In the genomic region with DNA sequence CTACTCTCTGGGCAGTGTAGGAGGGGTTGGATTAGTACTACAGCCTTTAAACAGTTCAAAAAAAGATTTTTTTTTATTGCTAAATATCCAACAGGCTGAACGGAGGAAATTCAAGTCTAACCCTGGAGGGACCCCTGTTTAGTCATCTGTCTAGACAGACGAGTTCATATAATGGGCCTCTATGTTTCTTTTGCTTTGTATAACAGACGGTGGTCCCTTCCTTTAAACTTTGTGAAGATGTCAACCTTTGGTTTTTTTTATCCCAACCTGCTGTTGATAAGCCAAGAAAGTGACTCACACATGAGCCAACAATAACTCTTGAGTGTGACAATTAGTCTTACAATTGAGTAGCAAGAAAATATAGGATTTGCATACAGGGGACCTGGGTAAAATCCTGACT, we compare ENCODE assay signal across 14 cellular contexts. TPM values are rescaled to one million over a fixed set of nuclear protein-coding genes. Genes with fewer than 3 reads are reported as not detected.
A peak's percentile ranks its signal among the peaks of the same experiment; 100 is the strongest.
DNase-seq lines count a peak whose midpoint lies in the region; ATAC-seq and TF ChIP-seq lines count a peak whose summit lies in the region.
"Had no signal": no experiment of that assay in that cellular context is flagged by ENCODE, and none has a peak within 500 bp of the region (broad histone marks: within the 10 kb centered on the region; RNA-seq: fewer than 3 reads in every experiment).

No MANE protein-coding gene starts in this region.

- no peaks in the 10 kb centered on the region for H3K9me3 ChIP-seq in GM23248 (ENCODE audit: low read depth)
- H3K9me3 ChIP-seq in SK-N-MC (ENCODE audit: low read depth, low read length) = no peaks in the 10 kb centered on the region
- H3K9me3 ChIP-seq: adrenal gland, testis had no signal

- H3K9ac ChIP-seq in GM23248 (no peak overlapping the region), SK-N-MC (ENCODE audit: insufficient read length) (peak overlapping the region; percentile 41)
- H3K9ac ChIP-seq: parathyroid adenoma had no signal

- H3F3A ChIP-seq in GM23248 (ENCODE audit: insufficient read depth) = peaks cover 36% of the 10 kb centered on the region

- peak; percentile 27 for DNase-seq in GM23248
- no peak for DNase-seq in SK-N-MC (ENCODE audit: low read depth, low spot score)
- peak in 1 of 2 donors; percentile 34 for DNase-seq in foreskin keratinocyte
- DNase-seq in retinal pigment epithelial cell (ENCODE audit: low read depth) = peak; percentile 77
- no peak for DNase-seq in NCI-H748 treated with DMSO at 0.1 percent for 48 hours (lab: John Stamatoyannopoulos, UW)
- no peak for DNase-seq in epidermal melanocyte (ENCODE audit: insufficient read length, low spot score)
- DNase-seq: adrenal gland; CD8-positive, alpha-beta T cell; kidney; testis had no signal

- H3K27me3 ChIP-seq in GM23248 (replicated peaks; ENCODE audit: insufficient read depth) = no peaks in the 10 kb centered on the region
- no peaks in the 10 kb centered on the region for H3K27me3 ChIP-seq in foreskin keratinocyte
- H3K27me3 ChIP-seq: adrenal gland, testis had no signal

- no peaks in the 10 kb centered on the region for H4K20me1 ChIP-seq in GM23248 (ENCODE audit: insufficient read depth)

- H3K4me3 ChIP-seq in GM23248 = no peak overlapping the region
- H3K4me3 ChIP-seq in SK-N-MC = peak overlapping the region; percentile 65
- H3K4me3 ChIP-seq in retinal pigment epithelial cell (ENCODE audit: low read length) = no peak overlapping the region
- H3K4me3 ChIP-seq: adrenal gland, GM12878, testis had no signal

- in situ Hi-C loops in GM23248 (cut with MboI) = no loop called here

- H3K79me2 ChIP-seq in GM23248 (ENCODE audit: insufficient read depth) = no peaks in the 10 kb centered on the region
- H3K79me2 ChIP-seq: parathyroid adenoma had no signal

- no peak overlapping the region for H2AFZ ChIP-seq in GM23248
- H2AFZ ChIP-seq: parathyroid adenoma had no signal

- no peak for TF ChIP-seq CTCF in foreskin keratinocyte (conservative IDR thresholded peaks at IDR 0.05)
- TF ChIP-seq CTCF in retinal pigment epithelial cell (conservative IDR thresholded peaks at IDR 0.05; ENCODE audit: low read depth, low read length) = no peak

- 81 to 84% methylated on average over 3 of the region's 3 CpGs for WGBS in GM23248 (ENCODE audit: low coverage in 1 of 2, low lambda C conversion rate in 2 of 2, missing lambda C conversion rate in 2 of 2), 2 experiments

- H3K4me2 ChIP-seq in GM23248 (ENCODE audit: unreplicated experiment) = no peak overlapping the region

- no peaks in the 10 kb centered on the region for H3K9me2 ChIP-seq in GM23248 (ENCODE audit: insufficient read depth)

- peak; percentile 13 for ATAC-seq in foreskin keratinocyte
- ATAC-seq in GM21576 (IDR thresholded peaks at IDR 0.05; ENCODE audit: unreplicated experiment) = no peak
- no peak for ATAC-seq in HG03571 (IDR thresholded peaks at IDR 0.05; ENCODE audit: unreplicated experiment)
- ATAC-seq: CD8-positive, alpha-beta T cell; GM12878 had no signal

- H3K36me3 ChIP-seq in GM23248 (ENCODE audit: low read depth) (no peaks in the 10 kb centered on the region), SK-N-MC (ENCODE audit: insufficient read depth, low read length) (no peaks in the 10 kb centered on the region)
- H3K36me3 ChIP-seq: adrenal gland had no signal

- H3K4me1 ChIP-seq in GM23248 (ENCODE audit: insufficient read depth) (peaks cover 52% of the 10 kb centered on the region), foreskin keratinocyte (peaks cover 57% of the 10 kb centered on the region)
- H3K4me1 ChIP-seq: parathyroid adenoma had no signal

- H3K27ac ChIP-seq in GM23248 = no peak overlapping the region
- peak overlapping the region; percentile 92 for H3K27ac ChIP-seq in SK-N-MC
- H3K27ac ChIP-seq in foreskin keratinocyte = no peak overlapping the region
- H3K27ac ChIP-seq: adrenal gland, parathyroid adenoma, testis had no signal

RNA-seq across cellular contexts. Expression of a gene that starts 29.8 kb away (rescaled TPM):
- total RNA-seq in GM23248 (2014; rRNA removed; shearing (Covaris generic)) = 0.51 and 0.97 TPM in 2 replicates
- polyA plus RNA-seq in GM23248 (2016; fragmentation: Nextera tagmentation; extraction: Ambion mirVana) (1.3 and 2.0 TPM in 2 replicates), foreskin keratinocyte (1.2 and 2.1 TPM in 2 replicates)
- 4.8 and 6.6 TPM in 2 replicates for total RNA-seq in foreskin keratinocyte
- total RNA-seq: CD8-positive, alpha-beta T cell had no signal

Comparison
In these comparisons a context has a peak if more than half of its experiments do, and no peak if none do; other contexts are left out.
1. DNase-seq: peak in GM23248 (single experiment) and retinal pigment epithelial cell (single experiment); none in SK-N-MC (single experiment), NCI-H748 treated with DMSO at 0.1 percent for 48 hours (single experiment) and epidermal melanocyte (single experiment).